In genomic region chr19:45040059-45040767, GRCh38 we compare ENCODE assay signal across 8 cellular contexts. TPM values are rescaled to one million over a fixed set of nuclear protein-coding genes. Genes with fewer than 3 reads are reported as not detected.
A peak's percentile ranks its signal among the peaks of the same experiment; 100 is the strongest.
DNase-seq lines count a peak whose midpoint lies in the region; ATAC-seq and TF ChIP-seq lines count a peak whose summit lies in the region.

No MANE protein-coding gene starts in this region.

- intact Hi-C loops in activated CD4-positive, alpha-beta T cell treated with anti-CD3 and anti-CD28 coated beads for 36 hours (cut with DNase I, micrococcal nuclease), result no loop called here

- no peak for TF ChIP-seq CTCF in WTC11 (IDR thresholded peaks at IDR 0.05)

- peaks cover 11 to 38% (median 22%) of the 10 kb centered on the region in 5 donors for H3K4me1 ChIP-seq in subcutaneous abdominal adipose tissue (ENCODE audit: control insufficient read depth in 5 of 5, insufficient read depth in 5 of 5, low read length in 5 of 5)

- no peaks in the 10 kb centered on the region for H3K9me3 Mint-ChIP-seq in activated CD4-positive, alpha-beta T cell treated with anti-CD3 and anti-CD28 coated beads for 36 hours (ENCODE audit: low read depth)
- no peaks in the 10 kb centered on the region for H3K9me3 Mint-ChIP-seq in WTC11

- H3K9me3 ChIP-seq in iPS-18c (ENCODE audit: control insufficient read depth, insufficient read depth, low read length) (no peaks in the 10 kb centered on the region), subcutaneous abdominal adipose tissue (ENCODE audit: control insufficient read depth in 5 of 5, low read length in 5 of 5) (peaks cover 0 to 5% (median 4%) of the 10 kb centered on the region in 5 donors)

- H3K4me3 Mint-ChIP-seq in activated CD4-positive, alpha-beta T cell treated with anti-CD3 and anti-CD28 coated beads for 36 hours, result peak overlapping the region; percentile 97
- H3K4me3 Mint-ChIP-seq in WTC11, result peak overlapping the region; percentile 98

- H3K27me3 ChIP-seq in subcutaneous abdominal adipose tissue (ENCODE audit: control insufficient read depth in 5 of 5, insufficient read depth in 4 of 5, low read length in 5 of 5), result no peaks in the 10 kb centered on the region

- no peak for DNase-seq in activated CD4-positive, alpha-beta T cell treated with anti-CD3 and anti-CD28 coated beads for 36 hours
- no peak for DNase-seq in activated CD4-positive, alpha-beta T cell treated with anti-CD3 and anti-CD28 coated beads for 1 hour
- no peak for DNase-seq in WTC11 (ENCODE audit: low spot score)
- no peak for DNase-seq in SHP77 (lab: John Stamatoyannopoulos, UW)
- DNase-seq in NCI-H1436 treated with DMSO at 0.1 percent for 48 hours (lab: John Stamatoyannopoulos, UW), result no peak
- DNase-seq in NCI-H774 (lab: John Stamatoyannopoulos, UW), result no peak

- ATAC-seq in activated CD4-positive, alpha-beta T cell treated with anti-CD3 and anti-CD28 coated beads for 36 hours, result no peak
- no peak for ATAC-seq in WTC11

- POLR2A ChIA-PET in activated CD4-positive, alpha-beta T cell treated with anti-CD3 and anti-CD28 coated beads for 36 hours (lab: Charles Lee), result interaction anchor here (0.6 to 1.9 kb wide), 6 partner anchors 13 to 138 kb away, joined by 3 to 8 read pairs (median 4); partner anchors contain the start of genes BLOC1S3 and PPP1R37
- POLR2A ChIA-PET in WTC11 (lab: Charles Lee), result no interaction called here

- peak overlapping the region; percentile 22 to 99 (median 95) for H3K9ac ChIP-seq in subcutaneous abdominal adipose tissue (ENCODE audit: low read length in 5 of 5)

- H3K4me3 ChIP-seq in iPS-18c (ENCODE audit: insufficient read depth, low read depth, low read length) (0 out of 2 replicates have a peak overlapping the region, but pooled peaks have one; percentile 88), subcutaneous abdominal adipose tissue (ENCODE audit: low read depth in 1 of 5, low read length in 5 of 5) (peak overlapping the region; percentile 83 to 94 (median 87))

- no peaks in the 10 kb centered on the region for H3K27me3 Mint-ChIP-seq in activated CD4-positive, alpha-beta T cell treated with anti-CD3 and anti-CD28 coated beads for 36 hours
- no peaks in the 10 kb centered on the region for H3K27me3 Mint-ChIP-seq in WTC11 (ENCODE audit: low read depth)

- peak overlapping the region; percentile 96 for H3K27ac Mint-ChIP-seq in activated CD4-positive, alpha-beta T cell treated with anti-CD3 and anti-CD28 coated beads for 36 hours
- H3K27ac Mint-ChIP-seq in WTC11, result peak overlapping the region; percentile 92

- H3K36me3 ChIP-seq in subcutaneous abdominal adipose tissue (ENCODE audit: control insufficient read depth in 5 of 5, insufficient read depth in 5 of 5, low read length in 5 of 5), result peaks cover 0 to 69% (median 46%) of the 10 kb centered on the region in 5 donors

- H3K27ac ChIP-seq in subcutaneous abdominal adipose tissue (ENCODE audit: low read depth, low read length), result peak overlapping the region; percentile 98

- H3K4me1 Mint-ChIP-seq in activated CD4-positive, alpha-beta T cell treated with anti-CD3 and anti-CD28 coated beads for 36 hours, result peaks cover 35% of the 10 kb centered on the region
- H3K4me1 Mint-ChIP-seq in WTC11, result peaks cover 10% of the 10 kb centered on the region

- H3K36me3 Mint-ChIP-seq in activated CD4-positive, alpha-beta T cell treated with anti-CD3 and anti-CD28 coated beads for 36 hours (ENCODE audit: low read depth), result peaks cover 58% of the 10 kb centered on the region
- H3K36me3 Mint-ChIP-seq in WTC11, result peaks cover 42% of the 10 kb centered on the region

- CTCF ChIA-PET in activated CD4-positive, alpha-beta T cell treated with anti-CD3 and anti-CD28 coated beads for 36 hours (lab: Charles Lee), result interaction anchor here (0.8 to 2.4 kb wide), 5 partner anchors 19 to 51 kb away, joined by 3 to 16 read pairs (median 5); no protein-coding TSS in a partner anchor
- CTCF ChIA-PET in WTC11 (lab: Charles Lee), result interaction anchor here (1.2 to 7.3 kb wide), 5 partner anchors 18 to 72 kb away, joined by 3 to 37 read pairs (median 15); no protein-coding TSS in a partner anchor

TF ChIP-seq in WTC11, 78 proteins besides CTCF, POLR2A, EP300 and RAD21:
- no peak for TF ChIP-seq CREM (CRISPR knock-in tag; IDR thresholded peaks at IDR 0.05)

RNA-seq across cellular contexts. Expression of gene CLASRP, which starts 1.4 kb away (rescaled TPM):
- total RNA-seq in activated CD4-positive, alpha-beta T cell treated with anti-CD3 and anti-CD28 coated beads for 36 hours, result 100 to 1,000 TPM; 101 to 103 TPM
- total RNA-seq in WTC11 (2021), result 85.0 to 88.9 TPM (median 88.0 TPM) in 3 replicates

RNA-seq across cellular contexts. Expression of gene ZNF296, which starts 36.1 kb away (rescaled TPM):
- total RNA-seq in activated CD4-positive, alpha-beta T cell treated with anti-CD3 and anti-CD28 coated beads for 36 hours, result 1 to 10 TPM; 3.1 to 4.8 TPM
- 13.4 to 14.8 TPM (median 13.8 TPM) in 3 replicates for total RNA-seq in WTC11 (2021)

RNA-seq across cellular contexts. Expression of gene GEMIN7, which starts 38.8 kb away (rescaled TPM):
- 10 to 100 TPM; 35.4 to 35.5 TPM for total RNA-seq in activated CD4-positive, alpha-beta T cell treated with anti-CD3 and anti-CD28 coated beads for 36 hours
- total RNA-seq in WTC11 (2021), result 55.0 to 60.3 TPM (median 55.3 TPM) in 3 replicates

RNA-seq across cellular contexts. Expression of gene RELB, which starts 38.9 kb away (rescaled TPM):
- 10 to 100 TPM; 43.8 to 51.2 TPM for total RNA-seq in activated CD4-positive, alpha-beta T cell treated with anti-CD3 and anti-CD28 coated beads for 36 hours
- 8.9 to 10.6 TPM (median 9.9 TPM) in 3 replicates for total RNA-seq in WTC11 (2021)

RNA-seq across cellular contexts. Expression of gene PPP1R37, which starts 52.8 kb away (rescaled TPM):
- total RNA-seq in activated CD4-positive, alpha-beta T cell treated with anti-CD3 and anti-CD28 coated beads for 36 hours, result 10 to 100 TPM; 12.5 to 14.1 TPM
- total RNA-seq in WTC11 (2021), result 34.5 to 35.9 TPM (median 35.4 TPM) in 3 replicates
